In the genomic region with DNA sequence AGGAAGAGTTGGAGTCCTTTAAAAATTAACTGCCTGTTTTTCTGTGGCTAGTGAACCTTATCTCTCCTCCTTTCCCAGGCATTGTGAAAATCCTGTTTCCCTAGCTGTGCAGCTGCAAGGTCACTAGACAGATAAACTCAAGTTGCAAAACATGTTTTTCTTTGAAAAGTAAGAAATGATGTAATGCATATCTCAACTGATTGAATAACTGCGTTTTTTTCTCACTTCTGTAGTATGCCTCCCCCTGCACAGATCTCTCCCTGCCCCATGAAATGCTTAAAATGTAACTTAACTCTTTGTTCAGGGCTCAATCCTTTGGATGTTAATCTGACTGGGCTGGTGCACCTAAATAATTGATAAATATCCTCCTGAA, we compare ENCODE assay signal across 11 cellular contexts. TPM values are rescaled to one million over a fixed set of nuclear protein-coding genes. Genes with fewer than 3 reads are reported as not detected.
DNase-seq lines count a peak whose midpoint lies in the region; ATAC-seq and TF ChIP-seq lines count a peak whose summit lies in the region.
"Had no signal": no experiment of that assay in that cellular context is flagged by ENCODE, and none has a peak within 500 bp of the region (broad histone marks: within the 10 kb centered on the region; RNA-seq: fewer than 3 reads in every experiment).

No MANE protein-coding gene starts in this region.

- intact Hi-C loops in CD4-positive, alpha-beta memory T cell (cut with micrococcal nuclease): no loop called here

- H3K4me1 Mint-ChIP-seq in CD4-positive, alpha-beta memory T cell: no peaks in the 10 kb centered on the region

- peak; percentile 43 for DNase-seq in CD1c-positive myeloid dendritic cell (ENCODE audit: extremely low spot score)
- peak; percentile 72 for DNase-seq in SKM-1 treated with dmso at 0.1 percent for 144 hours (lab: John Stamatoyannopoulos, UW; ENCODE audit: unreplicated experiment)
- peak; percentile 92 for DNase-seq in fibroblast of villous mesenchyme (ENCODE audit: low read depth)
- peak; percentile 23 for DNase-seq in non-pigmented ciliary epithelial cell (ENCODE audit: low read depth)
- DNase-seq in DMS53 (lab: John Stamatoyannopoulos, UW): no peak
- no peak for DNase-seq in CD4-positive, alpha-beta memory T cell
- no peak for DNase-seq in COR-L47 (lab: John Stamatoyannopoulos, UW)
- DNase-seq: effector memory CD8-positive, alpha-beta T cell; NCI-H1105; NCI-H774 had no signal

- H3K27me3 ChIP-seq in CD4-positive, alpha-beta memory T cell (ENCODE audit: insufficient read depth, low read length): no peaks in the 10 kb centered on the region

- peak overlapping the region in 1 of 7 donors; percentile 8 for H3K27ac Mint-ChIP-seq in CD4-positive, alpha-beta memory T cell
- H3K27ac Mint-ChIP-seq: effector memory CD8-positive, alpha-beta T cell had no signal

- H3K9me3 Mint-ChIP-seq in CD4-positive, alpha-beta memory T cell: peaks cover 0 to 23% (median 14%) of the 10 kb centered on the region in 8 donors

- CTCF ChIA-PET in CD4-positive, alpha-beta memory T cell (lab: Charles Lee; ENCODE audit: partially characterized antibody): no interaction called here

- H3K27ac ChIP-seq in CD4-positive, alpha-beta memory T cell (ENCODE audit: low read depth, low read length): no peak overlapping the region

- H3K27me3 Mint-ChIP-seq in CD4-positive, alpha-beta memory T cell: peaks cover 0 to 2% of the 10 kb centered on the region in 2 donors
- H3K27me3 Mint-ChIP-seq: effector memory CD8-positive, alpha-beta T cell had no signal

- H3K36me3 Mint-ChIP-seq in CD4-positive, alpha-beta memory T cell: peaks cover 2 to 5% of the 10 kb centered on the region in 2 donors

- ATAC-seq in esophagus mucosa: no peak
- ATAC-seq: effector memory CD8-positive, alpha-beta T cell had no signal

- H3K4me3 ChIP-seq in fibroblast of villous mesenchyme (ENCODE audit: low read depth, low read length): no peak overlapping the region
- no peak overlapping the region for H3K4me3 ChIP-seq in CD4-positive, alpha-beta memory T cell (ENCODE audit: low read length in 2 of 2)

- H3K9me3 ChIP-seq in CD4-positive, alpha-beta memory T cell (ENCODE audit: control insufficient read depth in 1 of 2, low read length in 2 of 2): peaks cover 0 to 4% of the 10 kb centered on the region in 2 donors

- POLR2A ChIA-PET in CD4-positive, alpha-beta memory T cell (lab: Charles Lee; ENCODE audit: partially characterized antibody): no interaction called here

- no peaks in the 10 kb centered on the region for H3K36me3 ChIP-seq in CD4-positive, alpha-beta memory T cell (ENCODE audit: insufficient read depth, low read length)

- H3K4me1 ChIP-seq in CD4-positive, alpha-beta memory T cell (ENCODE audit: insufficient read depth, low read length): no peaks in the 10 kb centered on the region

- TF ChIP-seq CTCF in fibroblast of villous mesenchyme (IDR thresholded peaks at IDR 0.05; ENCODE audit: insufficient read depth, low read depth, low read length): no peak

- H3K4me3 Mint-ChIP-seq in CD4-positive, alpha-beta memory T cell: no peak overlapping the region
- H3K4me3 Mint-ChIP-seq: effector memory CD8-positive, alpha-beta T cell had no signal

RNA-seq across cellular contexts. Expression of gene CYSLTR2, which starts 27.7 kb away (rescaled TPM):
- total RNA-seq in fibroblast of villous mesenchyme (not detected in 2 replicates), esophagus mucosa (0.24 TPM)
- total RNA-seq in CD4-positive, alpha-beta memory T cell: 1 to 10 TPM; 3.3 to 3.7 TPM
- 1 to 10 TPM in 1 of 2 donors, under 1 TPM in 1; 0.68 to 3.3 TPM for polyA plus RNA-seq in CD4-positive, alpha-beta memory T cell

Comparison
In these comparisons a context has a peak if more than half of its experiments do, and no peak if none do; other contexts are left out.
1. DNase-seq: peak in CD1c-positive myeloid dendritic cell (single experiment), SKM-1 treated with dmso at 0.1 percent for 144 hours (single experiment), fibroblast of villous mesenchyme (single experiment) and non-pigmented ciliary epithelial cell (single experiment); none in DMS53 (single experiment), CD4-positive, alpha-beta memory T cell (0 of 5) and COR-L47 (single experiment).